In the genomic region with DNA sequence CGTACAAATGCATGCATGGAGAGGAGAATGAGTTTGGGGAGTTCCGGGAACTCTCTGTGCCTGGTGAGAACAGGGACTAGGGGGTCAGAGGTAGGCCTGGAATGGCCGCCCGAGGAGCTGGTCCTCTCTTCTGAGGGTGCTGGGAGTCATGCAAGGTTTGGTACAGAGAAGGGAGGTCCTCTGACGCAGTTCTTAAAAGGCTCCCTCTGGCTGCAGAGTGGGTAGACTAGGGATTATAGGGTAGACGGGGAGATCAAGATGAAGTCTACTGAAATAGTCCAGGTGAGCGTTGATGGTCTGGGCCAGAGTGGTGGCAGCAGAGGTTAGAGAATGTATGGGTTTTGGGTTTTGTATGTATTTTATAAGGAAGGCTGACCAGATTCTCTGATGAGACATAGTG, we compare ENCODE assay signal across 1 cellular context.
TF ChIP-seq lines count a peak whose summit lies in the region.

No MANE protein-coding gene starts in this region.

TF ChIP-seq in HepG2, 621 proteins besides CTCF, POLR2A, EP300 and RAD21:
- TF ChIP-seq ZNF546 (CRISPR knock-in tag; conservative IDR thresholded peaks at IDR 0.05) (0 out of 2 replicates have a peak, but pooled peaks have one; percentile 16), RBM39 (IDR thresholded peaks at IDR 0.05; ENCODE audit: low read depth, low read length, poor library complexity, severe bottlenecking) (peak; percentile 3), ZNF432 (CRISPR knock-in tag; IDR thresholded peaks at IDR 0.05; ENCODE audit: borderline replicate concordance) (no peak)
